In the genomic region with DNA sequence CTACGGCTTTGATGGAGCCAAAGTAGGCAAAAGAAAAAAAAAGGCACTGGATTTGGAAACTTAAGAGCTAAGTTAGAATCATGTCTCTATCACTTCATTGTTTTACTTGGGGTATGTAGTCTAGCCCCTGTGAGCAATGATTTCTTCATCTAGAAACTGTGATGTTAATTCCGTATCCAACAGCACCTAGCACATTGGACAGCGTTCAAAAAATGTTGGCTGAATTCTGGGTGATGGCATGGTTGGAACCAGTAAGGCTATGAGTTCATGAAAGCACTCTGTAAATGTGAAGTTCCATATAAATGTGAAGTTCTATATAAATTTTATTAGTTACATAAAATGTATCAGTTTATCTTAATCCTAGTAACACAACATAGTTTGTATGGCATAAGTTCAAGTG, we compare ENCODE assay signal across 27 cellular contexts.
"Had no signal": no experiment of that assay in that cellular context is flagged by ENCODE, and none has a peak within 500 bp of the region (broad histone marks: within the 10 kb centered on the region; RNA-seq: fewer than 3 reads in every experiment).

No MANE protein-coding gene starts in this region.

- ATAC-seq: effector memory CD8-positive, alpha-beta T cell; esophagus mucosa; foreskin keratinocyte; gastrocnemius medialis; gastroesophageal sphincter; heart left ventricle; heart right ventricle had no signal

- H3K9me3 ChIP-seq: colonic mucosa, esophagus squamous epithelium, gastrocnemius medialis, gastroesophageal sphincter, heart left ventricle had no signal

- H3K4me3 ChIP-seq: colonic mucosa, coronary artery, dorsolateral prefrontal cortex, esophagus muscularis mucosa, esophagus squamous epithelium, gastrocnemius medialis, gastroesophageal sphincter, heart left ventricle, heart right ventricle, hepatocyte had no signal

- H3K4me1 ChIP-seq: colonic mucosa, foreskin keratinocyte, gastrocnemius medialis, gastroesophageal sphincter, heart left ventricle, heart right ventricle had no signal

- H3K27ac ChIP-seq: colonic mucosa, coronary artery, dorsolateral prefrontal cortex, epithelial cell of prostate, esophagus muscularis mucosa, esophagus squamous epithelium, foreskin keratinocyte, gastrocnemius medialis, gastroesophageal sphincter, heart left ventricle, heart right ventricle, hepatocyte had no signal

- H3K4me2 ChIP-seq: hepatocyte had no signal

- DNase-seq: colonic mucosa; cortex of kidney; dermis blood vessel endothelial cell; dorsolateral prefrontal cortex; effector CD4-positive, alpha-beta T cell; effector CD8-positive, alpha-beta T cell; effector memory CD4-positive, alpha-beta T cell; effector memory CD8-positive, alpha-beta T cell; endodermal cell; erythroblast; esophagus squamous epithelium; foreskin fibroblast; foreskin keratinocyte; foreskin melanocyte; gastrocnemius medialis; glutamatergic neuron; head of caudate nucleus; heart left ventricle; heart right ventricle had no signal

- FAIRE-seq: endometrium, endothelial cell of umbilical vein had no signal
